Comparison of ENCODE assay signal across 8 cellular contexts in genomic region chr11:61429691-61430582, GRCh38. TPM values are rescaled to one million over a fixed set of nuclear protein-coding genes. Genes with fewer than 3 reads are reported as not detected.
DNase-seq lines count a peak whose midpoint lies in the region; ATAC-seq, FAIRE-seq and TF ChIP-seq lines count a peak whose summit lies in the region.

CPSF7 (minus strand) TSS chr11:61429975; CDS start chr11:61429235, 740 bp downstream.
SDHAF2 (plus strand) TSS chr11:61430124; CDS start chr11:61430147, 23 bp downstream.

- no peaks in the 10 kb centered on the region for H3K27me3 ChIP-seq in ascending aorta
- no peaks in the 10 kb centered on the region for H3K27me3 ChIP-seq in right cardiac atrium (ENCODE audit: control insufficient read depth, insufficient read depth)

- intact Hi-C loops in ascending aorta (cut with DNase I), result loop anchor here (2.0 kb wide), 1 partner anchor 97 kb away; the partner anchor contains the start of genes DDB1 and TKFC
- intact Hi-C loops in right cardiac atrium (cut with DNase I), result no loop called here

- H3K27ac ChIP-seq in ascending aorta, result peak within 1 kb of the TSS; percentile 98 to 99
- H3K27ac ChIP-seq in right cardiac atrium (ENCODE audit: low read length), result peak within 1 kb of the TSS; percentile 94

- under 1% methylated on average over 82 of the region's 82 CpGs for WGBS in right cardiac atrium

- peaks cover 38% of the 10 kb centered on the region for H3K4me1 Mint-ChIP-seq in T-helper 2 cell treated with Interferon-gamma antibody and Interleukin-4, amounts not matched to agents 5 μg/mL and 100 μg/mL, for 36 hours (ENCODE audit: low read depth)

- ATAC-seq in GM18505 (IDR thresholded peaks at IDR 0.05; ENCODE audit: unreplicated experiment) (peak; percentile 77), HG02970 (IDR thresholded peaks at IDR 0.05; ENCODE audit: low FRiP score, unreplicated experiment) (peak; percentile 90), right cardiac atrium (peak; percentile 98 to 99)

- peak within 1 kb of the TSS; percentile 98 for H3K27ac Mint-ChIP-seq in T-helper 2 cell treated with Interferon-gamma antibody and Interleukin-4, amounts not matched to agents 5 μg/mL and 100 μg/mL, for 36 hours

- DNase-seq in NCI-H2029 (lab: John Stamatoyannopoulos, UW) (peak; percentile 95), ascending aorta (ENCODE audit: low spot score in 2 of 2) (peak; percentile 77 to 98), right cardiac atrium (peak; percentile 98 to 99 (median 99)), pulmonary artery endothelial cell (ENCODE audit: low read depth, low spot score) (peak; percentile 81), urothelium cell line (ENCODE audit: low spot score) (peak; percentile 98)
- DNase-seq in T-helper 2 cell treated with Interferon-gamma antibody and Interleukin-4, amounts not matched to agents 5 μg/mL and 100 μg/mL, for 36 hours (ENCODE audit: low spot score), result peak; percentile 98

- no peaks in the 10 kb centered on the region for H3K9me3 Mint-ChIP-seq in T-helper 2 cell treated with Interferon-gamma antibody and Interleukin-4, amounts not matched to agents 5 μg/mL and 100 μg/mL, for 36 hours

- H3K36me3 ChIP-seq in ascending aorta, result peaks cover 19 to 36% of the 10 kb centered on the region in 2 donors

- no peaks in the 10 kb centered on the region for H3K9me3 ChIP-seq in ascending aorta
- H3K9me3 ChIP-seq in right cardiac atrium (ENCODE audit: control insufficient read depth, low read length), result no peaks in the 10 kb centered on the region

- TF ChIP-seq POLR2A in GM18505 (IDR thresholded peaks at IDR 0.05; ENCODE audit: borderline replicate concordance, extremely low read depth, insufficient read depth, insufficient read length), result peak; percentile 94

- H3K36me3 Mint-ChIP-seq in T-helper 2 cell treated with Interferon-gamma antibody and Interleukin-4, amounts not matched to agents 5 μg/mL and 100 μg/mL, for 36 hours (ENCODE audit: low read depth), result peaks cover 56% of the 10 kb centered on the region

- peak; percentile 79 for FAIRE-seq in urothelium cell line (lab: Jason Lieb, UNC)

- H3K4me1 ChIP-seq in ascending aorta (peaks cover 0 to 10% of the 10 kb centered on the region in 2 donors), right cardiac atrium (ENCODE audit: control insufficient read depth, insufficient read depth, low read length) (no peaks in the 10 kb centered on the region)

- no peaks in the 10 kb centered on the region for H3K27me3 Mint-ChIP-seq in T-helper 2 cell treated with Interferon-gamma antibody and Interleukin-4, amounts not matched to agents 5 μg/mL and 100 μg/mL, for 36 hours (ENCODE audit: low read depth)

- peak within 1 kb of the TSS; percentile 70 to 77 for H3K4me3 ChIP-seq in ascending aorta
- H3K4me3 ChIP-seq in right cardiac atrium (ENCODE audit: low read length), result peak within 1 kb of the TSS; percentile 92

- H3K4me3 Mint-ChIP-seq in T-helper 2 cell treated with Interferon-gamma antibody and Interleukin-4, amounts not matched to agents 5 μg/mL and 100 μg/mL, for 36 hours, result peak within 1 kb of the TSS; percentile 97

- TF ChIP-seq CTCF in ascending aorta (IDR thresholded peaks at IDR 0.05), result no peak

RNA-seq across cellular contexts. Expression of gene CPSF7, which starts in this region (rescaled TPM):
- total RNA-seq in ascending aorta (22.9 TPM), right cardiac atrium (10 to 100 TPM; 40.8 to 49.2 (median 43.5) TPM), pulmonary artery endothelial cell (13.0 and 16.4 TPM in 2 replicates)
- 26.0 TPM for polyA plus RNA-seq in right cardiac atrium

RNA-seq across cellular contexts. Expression of gene SDHAF2, which starts in this region (rescaled TPM):
- total RNA-seq in ascending aorta (13.6 TPM), right cardiac atrium (10 to 100 TPM; 32.9 to 41.2 (median 33.3) TPM), pulmonary artery endothelial cell (33.7 and 44.0 TPM in 2 replicates)
- 57.8 TPM for polyA plus RNA-seq in right cardiac atrium

Comparison
In these comparisons a context has a peak if more than half of its experiments do, and no peak if none do; other contexts are left out.
1. Peak in every context shown above with its lines: DNase-seq, ATAC-seq, H3K4me3 ChIP-seq and H3K27ac ChIP-seq.